16 cellular contexts compared by ENCODE assay signal in the genomic region with DNA sequence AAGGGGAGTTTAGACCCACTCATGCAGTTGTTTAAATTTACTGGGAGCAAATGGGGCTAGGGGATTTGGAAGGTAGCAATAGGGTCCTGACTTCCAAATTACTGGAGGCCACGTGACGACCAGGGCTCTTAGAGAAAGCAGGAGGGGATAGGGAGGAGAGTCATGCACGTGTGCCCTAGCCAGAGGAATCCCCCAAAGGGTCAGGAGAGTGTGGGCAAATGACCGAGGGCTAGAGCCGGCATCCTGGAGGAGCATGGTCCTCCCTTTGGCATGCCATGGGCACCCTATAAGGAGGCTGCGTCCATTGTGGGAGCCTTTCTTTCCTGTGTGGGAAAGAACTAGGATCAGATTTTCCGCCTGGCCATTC. TPM values are rescaled to one million over a fixed set of nuclear protein-coding genes. Genes with fewer than 3 reads are reported as not detected.
A peak's percentile ranks its signal among the peaks of the same experiment; 100 is the strongest.
DNase-seq lines count a peak whose midpoint lies in the region; ATAC-seq and TF ChIP-seq lines count a peak whose summit lies in the region.
"Had no signal": no experiment of that assay in that cellular context is flagged by ENCODE, and none has a peak within 500 bp of the region (broad histone marks: within the 10 kb centered on the region; RNA-seq: fewer than 3 reads in every experiment).

No MANE protein-coding gene starts in this region.

- H3K4me3 Mint-ChIP-seq in GM23338 (peak overlapping the region; percentile 16; the same call in 1 of the 3 replicates), endodermal cell (peak overlapping the region; percentile 37)

- H3K18ac ChIP-seq in mesendoderm (ENCODE audit: low read length): peak overlapping the region; percentile 10

- peak overlapping the region; percentile 89 for H3K23ac ChIP-seq in mesendoderm (ENCODE audit: low read length)

- peak overlapping the region; percentile 78 for H2AK5ac ChIP-seq in mesendoderm (ENCODE audit: low read length)

- H3K36me3 ChIP-seq in GM23338 (ENCODE audit: insufficient read depth): no peaks in the 10 kb centered on the region
- H3K36me3 ChIP-seq in HUES64 (ENCODE audit: insufficient read depth, low read length): no peaks in the 10 kb centered on the region
- H3K36me3 ChIP-seq in endodermal cell (ENCODE audit: control insufficient read depth, insufficient read depth, low read length): no peaks in the 10 kb centered on the region
- H3K36me3 ChIP-seq in mesendoderm (ENCODE audit: control insufficient read depth, insufficient read depth, low read length): no peaks in the 10 kb centered on the region
- no peaks in the 10 kb centered on the region for H3K36me3 ChIP-seq in breast epithelium
- H3K36me3 ChIP-seq in A673 (ENCODE audit: insufficient read depth, low read length, poor library complexity, severe bottlenecking): no peaks in the 10 kb centered on the region
- H3K36me3 ChIP-seq: BE2C had no signal

- TF ChIP-seq POLR2A in breast epithelium (IDR thresholded peaks at IDR 0.05): no peak

- ATAC-seq in GM23338 (peak; percentile 34; the same call in 2 of the 3 replicates), GM19328 (IDR thresholded peaks at IDR 0.05; ENCODE audit: unreplicated experiment) (no peak)
- ATAC-seq: HCT116 had no signal

- H2BK15ac ChIP-seq in mesendoderm (replicated peaks; ENCODE audit: low read depth): no peak overlapping the region

- no peaks in the 10 kb centered on the region for H4K20me1 ChIP-seq in GM23338 (replicated peaks; ENCODE audit: insufficient read depth)

- peaks cover 11% of the 10 kb centered on the region; the same call in 1 of the 2 replicates for H3F3A ChIP-seq in GM23338 (replicated peaks; ENCODE audit: low read depth)

- H3K9me2 ChIP-seq in GM23338 (ENCODE audit: insufficient read depth): no peaks in the 10 kb centered on the region

- TF ChIP-seq CTCF in GM23338 (conservative IDR thresholded peaks at IDR 0.05; ENCODE audit: low read depth in 2 of 2) (no peak), endodermal cell (conservative IDR thresholded peaks at IDR 0.05) (no peak), breast epithelium (IDR thresholded peaks at IDR 0.05) (no peak), A673 (conservative IDR thresholded peaks at IDR 0.05; ENCODE audit: low read depth, low read length) (no peak)

- H2AFZ ChIP-seq in GM23338: no peak overlapping the region

- H3K4ac ChIP-seq in mesendoderm (ENCODE audit: low read depth, low read length): peak overlapping the region; percentile 85

- peak overlapping the region; percentile 56 for H4K5ac ChIP-seq in mesendoderm (ENCODE audit: low read length)

- H3K4me1 ChIP-seq in GM23338 (ENCODE audit: insufficient read depth) (peaks cover 46% of the 10 kb centered on the region), HUES64 (ENCODE audit: insufficient read depth, low read length) (peaks cover 44% of the 10 kb centered on the region), endodermal cell (ENCODE audit: control insufficient read depth, insufficient read depth, low read length) (peaks cover 4% of the 10 kb centered on the region), mesendoderm (ENCODE audit: control insufficient read depth, low read depth, low read length) (peaks cover 6% of the 10 kb centered on the region), breast epithelium (no peaks in the 10 kb centered on the region), A673 (ENCODE audit: insufficient read depth, low read length, poor library complexity, severe bottlenecking) (no peaks in the 10 kb centered on the region)
- H3K4me1 ChIP-seq: BE2C had no signal

- peak overlapping the region; percentile 84 for H3K56ac ChIP-seq in mesendoderm (ENCODE audit: low read length)

- POLR2A ChIA-PET in A673 (lab: Charles Lee; ENCODE audit: low non-redundant PET): interaction anchor here (0.6 kb wide), 1 partner anchor 1165 kb away, joined by 4 read pairs; no protein-coding TSS in a partner anchor

- H2BK120ac ChIP-seq in mesendoderm (ENCODE audit: low read depth, low read length): no peak overlapping the region

- H3K36me3 Mint-ChIP-seq in GM23338 (ENCODE audit: low read depth) (no peaks in the 10 kb centered on the region), endodermal cell (ENCODE audit: low read depth) (no peaks in the 10 kb centered on the region)
- H3K36me3 Mint-ChIP-seq: CD4-positive, alpha-beta memory T cell had no signal

- no peaks in the 10 kb centered on the region for H3K79me1 ChIP-seq in mesendoderm (ENCODE audit: low read length)

- H3K27me3 Mint-ChIP-seq in GM23338 (ENCODE audit: insufficient read depth, low read depth, poor library complexity): peaks cover 9% of the 10 kb centered on the region
- H3K27me3 Mint-ChIP-seq in endodermal cell (ENCODE audit: insufficient read depth): no peaks in the 10 kb centered on the region
- H3K27me3 Mint-ChIP-seq: CD4-positive, alpha-beta memory T cell had no signal

- no peak for DNase-seq in GM23338 (ENCODE audit: low spot score)
- DNase-seq in endodermal cell: peak; percentile 76
- no peak for DNase-seq in mesendoderm
- DNase-seq in breast epithelium (ENCODE audit: low spot score in 2 of 2): no peak
- DNase-seq in cerebellar cortex (ENCODE audit: low spot score): no peak
- no peak for DNase-seq in A673 (ENCODE audit: low spot score)
- DNase-seq: 8988T; ACHN; BE2C; CD4-positive, alpha-beta memory T cell; DMS79; GOT3 had no signal

- H3K27ac Mint-ChIP-seq in GM23338 (no peak overlapping the region; the same call in 1 of the 2 replicates), endodermal cell (peak overlapping the region; percentile 91)
- H3K27ac Mint-ChIP-seq: CD4-positive, alpha-beta memory T cell had no signal

- H3K27ac ChIP-seq in GM23338 (ENCODE audit: low read depth): peak overlapping the region; percentile 80
- peak overlapping the region; percentile 82; the same call in 1 of the 2 replicates for H3K27ac ChIP-seq in HUES64 (ENCODE audit: low read depth, low read length)
- peak overlapping the region; percentile 42 for H3K27ac ChIP-seq in endodermal cell (ENCODE audit: low read depth, low read length)
- peak overlapping the region; percentile 83 for H3K27ac ChIP-seq in mesendoderm (ENCODE audit: low read depth, low read length)
- H3K27ac ChIP-seq in breast epithelium: no peak overlapping the region
- no peak overlapping the region for H3K27ac ChIP-seq in A673 (ENCODE audit: low read depth, low read length, poor library complexity, severe bottlenecking)
- H3K27ac ChIP-seq: C4-2B had no signal

- peak overlapping the region; percentile 90 for H2BK5ac ChIP-seq in mesendoderm (ENCODE audit: low read length)

- CTCF ChIA-PET in A673 (lab: Charles Lee): no interaction called here

- no TSS peak for BruUV-seq in A673 (replicated peaks; lab: Mats Ljungman, UMichigan)

- H3K9me3 ChIP-seq in HUES64 (ENCODE audit: insufficient read depth, low read depth, low read length): no peaks in the 10 kb centered on the region
- no peaks in the 10 kb centered on the region for H3K9me3 ChIP-seq in endodermal cell (ENCODE audit: control insufficient read depth, low read length)
- H3K9me3 ChIP-seq in breast epithelium: no peaks in the 10 kb centered on the region
- H3K9me3 ChIP-seq in A673 (ENCODE audit: low read depth, low read length, poor library complexity, severe bottlenecking): no peaks in the 10 kb centered on the region
- H3K9me3 ChIP-seq: BE2C had no signal

- peaks cover 64% of the 10 kb centered on the region for H3K4me1 Mint-ChIP-seq in GM23338
- H3K4me1 Mint-ChIP-seq in endodermal cell: peaks cover 69% of the 10 kb centered on the region

- H3K4me2 ChIP-seq in GM23338 (peak overlapping the region; percentile 58), mesendoderm (ENCODE audit: low read length) (peak overlapping the region; percentile 8)

- no peak overlapping the region for H4K8ac ChIP-seq in mesendoderm (ENCODE audit: low read depth, low read length)

- H3K9me3 Mint-ChIP-seq in GM23338 (no peaks in the 10 kb centered on the region), endodermal cell (no peaks in the 10 kb centered on the region)
- H3K9me3 Mint-ChIP-seq: CD4-positive, alpha-beta memory T cell had no signal

- intact Hi-C loops in breast epithelium (cut with DNase I; ENCODE audit: low total_unique reads) (no loop called here), A673 (cut with micrococcal nuclease; ENCODE audit: unreplicated experiment) (no loop called here)

- 12% methylated on average over 7 of the region's 7 CpGs for WGBS in HUES64
- 19% methylated on average over 7 of the region's 7 CpGs; no CpG with 5 or more reads in 1 of the 2 experiments for WGBS in endodermal cell (ENCODE audit: insufficient coverage in 1 of 2, insufficient read length in 1 of 2), 2 experiments
- WGBS in mesendoderm (ENCODE audit: extremely low coverage, insufficient coverage, low lambda C conversion rate): no CpG with 5 or more reads among the region's 7 CpGs

- H3K9ac ChIP-seq in HUES64 (ENCODE audit: low read depth, low read length) (no peak overlapping the region), endodermal cell (ENCODE audit: extremely low read depth, low read length, poor library complexity, severe bottlenecking) (peak overlapping the region; percentile 53), mesendoderm (ENCODE audit: low read length) (peak overlapping the region; percentile 44)

- H3K4me3 ChIP-seq in GM23338 (no peak overlapping the region), HUES64 (ENCODE audit: low read length) (no peak overlapping the region), endodermal cell (ENCODE audit: low read length) (no peak overlapping the region), mesendoderm (ENCODE audit: low read length) (no peak overlapping the region), breast epithelium (no peak overlapping the region), A673 (ENCODE audit: low read depth, low read length, poor library complexity, severe bottlenecking) (no peak overlapping the region)

- no peaks in the 10 kb centered on the region for H3K27me3 ChIP-seq in GM23338 (ENCODE audit: insufficient read depth)
- H3K27me3 ChIP-seq in HUES64 (ENCODE audit: insufficient read depth, low read length): no peaks in the 10 kb centered on the region; the same call in 1 of the 2 replicates
- H3K27me3 ChIP-seq in endodermal cell (ENCODE audit: control insufficient read depth, insufficient read depth, low read length, poor library complexity, severe bottlenecking): no peaks in the 10 kb centered on the region
- H3K27me3 ChIP-seq in mesendoderm (ENCODE audit: insufficient read depth, low read length, poor library complexity): no peaks in the 10 kb centered on the region
- H3K27me3 ChIP-seq in breast epithelium: peaks cover 0 to 55% of the 10 kb centered on the region in 2 donors
- no peaks in the 10 kb centered on the region for H3K27me3 ChIP-seq in A673 (replicated peaks; ENCODE audit: insufficient read depth, low read depth, low read length, poor library complexity)
- H3K27me3 ChIP-seq: BE2C had no signal

- H3K79me2 ChIP-seq in GM23338 (replicated peaks; ENCODE audit: insufficient read depth): no peaks in the 10 kb centered on the region
- H3K79me2 ChIP-seq in mesendoderm (ENCODE audit: control insufficient read depth, insufficient read depth, low read length): no peaks in the 10 kb centered on the region

RNA-seq across cellular contexts. Expression of a gene that starts 25.5 kb away (rescaled TPM):
- total RNA-seq in GM23338 (2014; rRNA removed; shearing (Covaris generic)): 183 and 184 TPM in 2 replicates
- polyA plus RNA-seq in GM23338 (2016; fragmentation: Nextera tagmentation; extraction: Ambion mirVana): 124 and 125 TPM in 2 replicates
- 91.7 TPM for polyA plus RNA-seq in HUES64 (2013, experiment 1 of 2)
- 81.7 TPM for polyA plus RNA-seq in HUES64 (2013, experiment 2 of 2)
- 100 to 1,000 TPM; 281 to 829 TPM for total RNA-seq in endodermal cell
- polyA plus RNA-seq in endodermal cell (2013, experiment 1 of 2): 119 TPM
- polyA plus RNA-seq in endodermal cell (2013, experiment 2 of 2): 101 TPM
- polyA plus RNA-seq in mesendoderm (2013, experiment 1 of 2): 160 TPM
- 168 TPM for polyA plus RNA-seq in mesendoderm (2013, experiment 2 of 2)
- total RNA-seq in breast epithelium: 1 to 10 TPM; 4.5 to 7.7 (median 5.2) TPM
- total RNA-seq in A673 (2021): 17.8 and 19.4 TPM in 2 replicates
- total RNA-seq: CD4-positive, alpha-beta memory T cell had no signal
- polyA plus RNA-seq: CD4-positive, alpha-beta memory T cell had no signal

Comparison
In these comparisons a context has a peak if more than half of its experiments do, and no peak if none do; other contexts are left out.
1. H3K27ac ChIP-seq: peak in GM23338 (single experiment), HUES64 (single experiment), endodermal cell (single experiment) and mesendoderm (single experiment); none in breast epithelium (0 of 2) and A673 (single experiment).